ENCODE assay signal across 8 cellular contexts in genomic region chr19:19900574-19901444, GRCh38. TPM values are rescaled to one million over a fixed set of nuclear protein-coding genes. Genes with fewer than 3 reads are reported as not detected.
A peak's percentile ranks its signal among the peaks of the same experiment; 100 is the strongest.
DNase-seq lines count a peak whose midpoint lies in the region; ATAC-seq and TF ChIP-seq lines count a peak whose summit lies in the region.

ZNF93 (plus strand) TSS chr19:19900946; CDS start chr19:19901089, 143 bp downstream.

- H3K27ac ChIP-seq in SK-N-MC (no peak within 1 kb of the TSS), suprapubic skin (peak within 1 kb of the TSS; percentile 83)

- H3K27me3 Mint-ChIP-seq in activated naive CD8-positive, alpha-beta T cell treated with anti-CD3 and anti-CD28 coated beads for 36 hours: no peaks in the 10 kb centered on the region

- peak within 1 kb of the TSS; percentile 26 for H3K9ac ChIP-seq in SK-N-MC (ENCODE audit: insufficient read length)

- peaks cover 9% of the 10 kb centered on the region for H3K4me1 ChIP-seq in suprapubic skin

- H3K9me3 Mint-ChIP-seq in activated naive CD8-positive, alpha-beta T cell treated with anti-CD3 and anti-CD28 coated beads for 36 hours: peaks cover 40% of the 10 kb centered on the region

- H3K4me3 ChIP-seq in SK-N-MC (peak within 1 kb of the TSS; percentile 62), suprapubic skin (peak within 1 kb of the TSS; percentile 72)

- H3K36me3 ChIP-seq in SK-N-MC (ENCODE audit: insufficient read depth, low read length) (no peaks in the 10 kb centered on the region), suprapubic skin (no peaks in the 10 kb centered on the region)

- ATAC-seq in GM21737 (IDR thresholded peaks at IDR 0.05; ENCODE audit: unreplicated experiment): peak; percentile 91

- H3K9me3 ChIP-seq in SK-N-MC (ENCODE audit: low read depth, low read length) (no peaks in the 10 kb centered on the region), suprapubic skin (peaks cover 7% of the 10 kb centered on the region)

- peaks cover 25% of the 10 kb centered on the region for H3K4me1 Mint-ChIP-seq in activated naive CD8-positive, alpha-beta T cell treated with anti-CD3 and anti-CD28 coated beads for 36 hours

- DNase-seq in DMS53 treated with DMSO at 0.1 percent for 48 hours (lab: John Stamatoyannopoulos, UW; ENCODE audit: unreplicated experiment): peak; percentile 89
- peak; percentile 56 for DNase-seq in LoVo (ENCODE audit: low spot score)
- DNase-seq in SK-N-MC (ENCODE audit: low read depth, low spot score): no peak
- peak; percentile 89 for DNase-seq in activated naive CD8-positive, alpha-beta T cell treated with anti-CD3 and anti-CD28 coated beads for 36 hours
- DNase-seq in glomerular visceral epithelial cell (ENCODE audit: extremely low spot score): peak; percentile 1
- DNase-seq in occipital lobe (lab: John Stamatoyannopoulos, UW): peak; percentile 87
- peak; percentile 96 to 98 for DNase-seq in suprapubic skin (ENCODE audit: low spot score in 2 of 2)

- peak within 1 kb of the TSS; percentile 96 for H3K27ac Mint-ChIP-seq in activated naive CD8-positive, alpha-beta T cell treated with anti-CD3 and anti-CD28 coated beads for 36 hours

- no peak for TF ChIP-seq EP300 in suprapubic skin (IDR thresholded peaks at IDR 0.05)

- 2% methylated on average over 26 of the region's 38 CpGs for WGBS in suprapubic skin

- H3K4me3 Mint-ChIP-seq in activated naive CD8-positive, alpha-beta T cell treated with anti-CD3 and anti-CD28 coated beads for 36 hours: peak within 1 kb of the TSS; percentile 97

- TF ChIP-seq POLR2A in suprapubic skin (IDR thresholded peaks at IDR 0.05): peak in 1 of 2 donors; percentile 63

- no peaks in the 10 kb centered on the region for H3K27me3 ChIP-seq in suprapubic skin

- H3K36me3 Mint-ChIP-seq in activated naive CD8-positive, alpha-beta T cell treated with anti-CD3 and anti-CD28 coated beads for 36 hours: peaks cover 64% of the 10 kb centered on the region

- no peak for TF ChIP-seq CTCF in suprapubic skin (IDR thresholded peaks at IDR 0.05)

RNA-seq across cellular contexts. Expression of gene ZNF93, which starts in this region (rescaled TPM):
- 10 to 100 TPM; 15.9 to 17.3 TPM for total RNA-seq in activated naive CD8-positive, alpha-beta T cell treated with anti-CD3 and anti-CD28 coated beads for 36 hours
- total RNA-seq in occipital lobe: 27.0 TPM
- 10 to 100 TPM in 1 of 4 donors, 1 to 10 TPM in 3; 6.0 to 12.5 (median 7.2) TPM for total RNA-seq in suprapubic skin
